ENCODE assay signal across 16 cellular contexts in the genomic region with DNA sequence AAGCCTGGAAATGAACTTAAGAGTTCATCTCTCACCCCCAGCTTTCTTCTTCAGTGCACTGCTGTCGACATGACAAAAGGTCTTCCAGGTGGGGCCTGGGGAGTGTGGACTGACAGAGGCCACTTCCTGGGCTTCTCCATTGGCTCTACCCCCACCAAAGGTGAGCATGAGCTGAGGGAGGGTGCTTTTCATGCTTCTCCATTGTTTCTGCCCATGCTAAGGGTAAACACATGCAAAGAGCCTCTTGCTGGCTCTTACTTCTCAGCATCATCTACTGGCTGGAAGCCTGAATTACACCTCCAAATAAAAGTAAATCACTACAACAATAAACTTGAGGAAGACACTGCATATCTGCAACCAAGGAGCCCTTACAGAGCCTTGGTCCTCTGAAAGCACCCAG.
DNase-seq lines count a peak whose midpoint lies in the region; ATAC-seq, FAIRE-seq and TF ChIP-seq lines count a peak whose summit lies in the region.
"Had no signal": no experiment of that assay in that cellular context is flagged by ENCODE, and none has a peak within 500 bp of the region (broad histone marks: within the 10 kb centered on the region; RNA-seq: fewer than 3 reads in every experiment).

No MANE protein-coding gene starts in this region.

- CTCF ChIA-PET in HCT116 (lab: Charles Lee) = no interaction called here

- no TSS peak for BruUV-seq in HCT116 (replicated peaks; lab: Mats Ljungman, UMichigan)

- DNase-seq in D721Med (ENCODE audit: insufficient read length, low spot score) (no peak), HCT116 (ENCODE audit: low read depth, low spot score) (no peak), RKO (ENCODE audit: low spot score) (peak; percentile 2), fibroblast of villous mesenchyme (ENCODE audit: low read depth) (no peak), A172 (ENCODE audit: low spot score) (no peak)
- DNase-seq in stimulated activated CD4-positive, alpha-beta T cell treated with anti-CD3 and anti-CD28 coated beads, Interleukin-1b, Interleukin-23, amount 100 ng/mL, for 48 hours = no peak
- DNase-seq in stimulated activated CD4-positive, alpha-beta T cell treated with anti-CD3 and anti-CD28 coated beads, Interleukin-2, amount 100 ng/mL, for 24 hours = no peak
- no peak for DNase-seq in activated T-cell treated with anti-CD3 and anti-CD28 coated beads, Interleukin-2, amount 50 U/mL, for 1 hour
- DNase-seq: activated CD4-positive, alpha-beta T cell treated with anti-CD3 and anti-CD28 coated beads, Interleukin-2, amount 50 U/mL, for 1 hour; effector CD4-positive, alpha-beta T cell; GF-D8; kidney; stimulated activated CD4-positive, alpha-beta T cell treated with anti-CD3 and anti-CD28 coated beads, Interleukin-4, amount 100 ng/mL, for 1 hour; stimulated activated naive B cell treated with anti-CD40 and anti-IgM and Interleukin-4, amounts not matched to agents 10 μg/mL and 1 μg/mL and 100 μg/mL, for 72 hours; T-helper 2 cell had no signal

- ATAC-seq in HCT116 = peak; percentile 63
- ATAC-seq: stimulated activated naive B cell treated with anti-CD40 and anti-IgM and Interleukin-4, amounts not matched to agents 10 μg/mL and 1 μg/mL and 100 μg/mL, for 72 hours had no signal

- POLR2A ChIA-PET in HCT116 (lab: Charles Lee) = no interaction called here

- H3K27me3 ChIP-seq in HCT116 (ENCODE audit: insufficient read depth, low read length) = no peaks in the 10 kb centered on the region
- H3K27me3 ChIP-seq: BLaER1 had no signal

- no peak overlapping the region for H3K4me2 ChIP-seq in HCT116 (ENCODE audit: low read length)
- H3K4me2 ChIP-seq: BLaER1 had no signal

- no peaks in the 10 kb centered on the region for H3K4me1 ChIP-seq in HCT116 (ENCODE audit: control insufficient read depth in 1 of 2, insufficient read depth in 2 of 2, low read length in 2 of 2)
- H3K4me1 ChIP-seq: BLaER1 had no signal

- no peaks in the 10 kb centered on the region for H3K36me3 ChIP-seq in HCT116 (ENCODE audit: control insufficient read depth in 1 of 2, insufficient read depth in 2 of 2, low read length in 2 of 2)
- H3K36me3 ChIP-seq: BLaER1 had no signal

- no peak overlapping the region for H3K9ac ChIP-seq in HCT116 (ENCODE audit: low read length)
- H3K9ac ChIP-seq: BLaER1 had no signal

- TF ChIP-seq CTCF in D721Med (IDR thresholded peaks at IDR 0.05; ENCODE audit: insufficient read depth, missing control alignments) (peak; percentile 8), HCT116 (IDR thresholded peaks at IDR 0.05 in 2 of 3, conservative IDR thresholded peaks at IDR 0.05 in 1 of 3; ENCODE audit: borderline replicate concordance in 1 of 3, insufficient read depth in 1 of 3, low read depth in 2 of 3, low read length in 2 of 3) (peak in 2 of 3 experiments; percentile 37 to 41; a peak in 4 of 6 replicates), fibroblast of villous mesenchyme (IDR thresholded peaks at IDR 0.05; ENCODE audit: insufficient read depth, low read depth, low read length) (peak; percentile 20)

- TF ChIP-seq RAD21 in HCT116 (IDR thresholded peaks at IDR 0.05; ENCODE audit: low read depth) = peak; percentile 47

- H3K9me2 ChIP-seq in HCT116 (ENCODE audit: insufficient read depth) = no peaks in the 10 kb centered on the region

- no peak for FAIRE-seq in D721Med (lab: Jason Lieb, UNC)
- FAIRE-seq: kidney had no signal

- H2AFZ ChIP-seq in HCT116 (ENCODE audit: low read depth, low read length, poor library complexity, severe bottlenecking) = no peak overlapping the region

- no peak for TF ChIP-seq POLR2A in HCT116 (IDR thresholded peaks at IDR 0.05; ENCODE audit: borderline replicate concordance, extremely low read depth, insufficient read depth, insufficient read length)

- no peak overlapping the region for H3K4me3 ChIP-seq in HCT116 (replicated peaks in 1 of 2; ENCODE audit: low read depth in 1 of 2, low read length in 2 of 2)
- no peak overlapping the region for H3K4me3 ChIP-seq in fibroblast of villous mesenchyme (ENCODE audit: low read depth, low read length)
- H3K4me3 ChIP-seq: BLaER1 had no signal

- intact Hi-C loops in HCT116 (cut with micrococcal nuclease) = no loop called here

- peaks cover 0 to 6% of the 10 kb centered on the region in 2 experiments; a peak in 2 of 4 replicates for H3K9me3 ChIP-seq in HCT116 (ENCODE audit: control insufficient read depth in 1 of 2, insufficient read depth in 1 of 2, low read depth in 1 of 2, low read length in 2 of 2)

- RAD21 ChIA-PET in HCT116 (lab: Charles Lee; ENCODE audit: low non-redundant PET in 1 of 2, low total read pairs in 2 of 2, uncharacterized antibody in 2 of 2, unreplicated experiment in 2 of 2) = no interaction called here

- H3K27ac ChIP-seq in HCT116 (ENCODE audit: low read depth, low read length) = no peak overlapping the region
- H3K27ac ChIP-seq: BLaER1 had no signal

- no peaks in the 10 kb centered on the region for H3K79me2 ChIP-seq in HCT116 (ENCODE audit: insufficient read depth, low read length)

- no peaks in the 10 kb centered on the region for H4K20me1 ChIP-seq in HCT116 (ENCODE audit: insufficient read depth)
- H4K20me1 ChIP-seq: BLaER1 had no signal

TF ChIP-seq in HCT116, 20 proteins besides CTCF, POLR2A, EP300 and RAD21:
- no peak for TF ChIP-seq SIN3A (IDR thresholded peaks at IDR 0.05; ENCODE audit: low read depth)
- no peak for TF ChIP-seq ZFX (IDR thresholded peaks at IDR 0.05)
- TF ChIP-seq, protein P1, sequence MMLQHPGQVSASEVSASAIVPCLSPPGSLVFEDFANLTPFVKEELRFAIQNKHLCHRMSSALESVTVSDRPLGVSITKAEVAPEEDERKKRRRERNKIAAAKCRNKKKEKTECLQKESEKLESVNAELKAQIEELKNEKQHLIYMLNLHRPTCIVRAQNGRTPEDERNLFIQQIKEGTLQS (IDR thresholded peaks at IDR 0.05) = no peak
- TF ChIP-seq, protein P2, sequence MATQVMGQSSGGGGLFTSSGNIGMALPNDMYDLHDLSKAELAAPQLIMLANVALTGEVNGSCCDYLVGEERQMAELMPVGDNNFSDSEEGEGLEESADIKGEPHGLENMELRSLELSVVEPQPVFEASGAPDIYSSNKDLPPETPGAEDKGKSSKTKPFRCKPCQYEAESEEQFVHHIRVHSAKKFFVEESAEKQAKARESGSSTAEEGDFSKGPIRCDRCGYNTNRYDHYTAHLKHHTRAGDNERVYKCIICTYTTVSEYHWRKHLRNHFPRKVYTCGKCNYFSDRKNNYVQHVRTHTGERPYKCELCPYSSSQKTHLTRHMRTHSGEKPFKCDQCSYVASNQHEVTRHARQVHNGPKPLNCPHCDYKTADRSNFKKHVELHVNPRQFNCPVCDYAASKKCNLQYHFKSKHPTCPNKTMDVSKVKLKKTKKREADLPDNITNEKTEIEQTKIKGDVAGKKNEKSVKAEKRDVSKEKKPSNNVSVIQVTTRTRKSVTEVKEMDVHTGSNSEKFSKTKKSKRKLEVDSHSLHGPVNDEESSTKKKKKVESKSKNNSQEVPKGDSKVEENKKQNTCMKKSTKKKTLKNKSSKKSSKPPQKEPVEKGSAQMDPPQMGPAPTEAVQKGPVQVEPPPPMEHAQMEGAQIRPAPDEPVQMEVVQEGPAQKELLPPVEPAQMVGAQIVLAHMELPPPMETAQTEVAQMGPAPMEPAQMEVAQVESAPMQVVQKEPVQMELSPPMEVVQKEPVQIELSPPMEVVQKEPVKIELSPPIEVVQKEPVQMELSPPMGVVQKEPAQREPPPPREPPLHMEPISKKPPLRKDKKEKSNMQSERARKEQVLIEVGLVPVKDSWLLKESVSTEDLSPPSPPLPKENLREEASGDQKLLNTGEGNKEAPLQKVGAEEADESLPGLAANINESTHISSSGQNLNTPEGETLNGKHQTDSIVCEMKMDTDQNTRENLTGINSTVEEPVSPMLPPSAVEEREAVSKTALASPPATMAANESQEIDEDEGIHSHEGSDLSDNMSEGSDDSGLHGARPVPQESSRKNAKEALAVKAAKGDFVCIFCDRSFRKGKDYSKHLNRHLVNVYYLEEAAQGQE (IDR thresholded peaks at IDR 0.05; ENCODE audit: low read depth) = no peak
- TF ChIP-seq FOSL1 (IDR thresholded peaks at IDR 0.05; ENCODE audit: low read depth) = no peak
- no peak for TF ChIP-seq CBX3 (IDR thresholded peaks at IDR 0.05; ENCODE audit: low read depth)
- no peak for TF ChIP-seq ELF1 (IDR thresholded peaks at IDR 0.05; ENCODE audit: borderline replicate concordance, low read depth)
- TF ChIP-seq, protein P3, sequence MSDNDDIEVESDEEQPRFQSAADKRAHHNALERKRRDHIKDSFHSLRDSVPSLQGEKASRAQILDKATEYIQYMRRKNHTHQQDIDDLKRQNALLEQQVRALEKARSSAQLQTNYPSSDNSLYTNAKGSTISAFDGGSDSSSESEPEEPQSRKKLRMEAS (IDR thresholded peaks at IDR 0.05) = no peak
- no peak for TF ChIP-seq SP1 (IDR thresholded peaks at IDR 0.05; ENCODE audit: low read depth)
